ENCODE assay signal across 29 cellular contexts in the genomic region with DNA sequence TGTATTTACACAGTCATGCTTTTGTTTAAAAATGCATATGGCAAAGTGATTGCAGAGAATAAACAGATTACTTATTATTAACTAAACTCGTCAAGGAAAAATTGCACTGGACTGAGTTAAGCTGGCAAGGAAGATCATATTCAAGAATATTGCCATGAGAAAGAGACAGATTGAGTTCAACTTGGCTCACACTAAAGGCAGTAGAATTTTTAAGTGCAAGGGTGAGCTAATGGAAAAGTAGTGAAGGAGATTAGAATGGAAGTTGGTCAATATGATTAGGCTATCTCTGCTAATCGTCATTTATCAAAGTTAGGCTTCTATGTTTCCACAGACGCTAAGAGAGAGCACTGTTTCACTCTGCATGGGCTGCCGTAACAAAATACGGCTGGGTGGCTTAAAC.
"Had no signal": no experiment of that assay in that cellular context is flagged by ENCODE, and none has a peak within 500 bp of the region (broad histone marks: within the 10 kb centered on the region; RNA-seq: fewer than 3 reads in every experiment).

No MANE protein-coding gene starts in this region.

- H3K36me3 ChIP-seq: neutrophil, right lobe of liver, sigmoid colon, stomach, thoracic aorta, thyroid gland, tibial nerve, upper lobe of left lung, uterus had no signal

- H3K9me3 Mint-ChIP-seq: nephron progenitor cell, neural crest cell had no signal

- DNase-seq: naive thymus-derived CD8-positive, alpha-beta T cell; nephron progenitor cell; nucleus accumbens; posterior cingulate gyrus; psoas muscle; right cardiac atrium; right lobe of liver; sigmoid colon; small intestine; stimulated activated CD4-positive, alpha-beta T cell treated with anti-CD3 and anti-CD28 coated beads, Interleukin-15, amount 100 ng/mL, for 24 hours; stimulated activated CD4-positive, alpha-beta T cell treated with anti-CD3 and anti-CD28 coated beads, Interleukin-2, amount 100 ng/mL, for 24 hours; stimulated activated CD4-positive, alpha-beta T cell treated with anti-CD3 and anti-CD28 coated beads, Interleukin-2, amount 100 ng/mL, for 48 hours; stimulated activated CD4-positive, alpha-beta T cell treated with anti-CD3 and anti-CD28 coated beads, Interleukin-4, amount 100 ng/mL, for 24 hours; stimulated activated naive B cell treated with anti-CD40 and anti-IgM and Interleukin-4, amounts not matched to agents 10 μg/mL and 1 μg/mL and 100 μg/mL, for 72 hours; stimulated activated naive CD4-positive, alpha-beta T cell treated with Interleukin-2 at 50 U/mL for 16 hours; stomach; thyroid gland; trophoblast cell; upper lobe of left lung; uterus had no signal

- H3K9me3 ChIP-seq: neutrophil, psoas muscle, right lobe of liver, sigmoid colon, stomach, thoracic aorta, thyroid gland, tibial nerve, upper lobe of left lung, uterus had no signal

- H3K4me3 Mint-ChIP-seq: naive thymus-derived CD8-positive, alpha-beta T cell; natural killer cell treated with Interleukin-12 subunit alpha and Interleukin-12 subunit beta and Interleukin-15 and Interleukin-18, amount 100 ng/mL, for 72 hours; nephron progenitor cell; neural crest cell; stimulated activated effector memory CD8-positive, alpha-beta T cell treated with anti-CD3 and anti-CD28 coated beads, Interleukin-12 subunit alpha, Interleukin-12 subunit beta, amount 100 ng/mL, for 72 hours; stimulated activated naive B cell treated with anti-CD40 and anti-IgM and Interleukin-4, amounts not matched to agents 10 μg/mL and 1 μg/mL and 100 μg/mL, for 72 hours; stimulated activated naive CD8-positive, alpha-beta T cell treated with anti-CD3 and anti-CD28 coated beads, Interleukin-15, Interleukin-2, amounts not matched to agents 100 ng/mL and 50 ng/mL, for 24 hours had no signal

- H3K79me2 ChIP-seq: parathyroid adenoma had no signal

- H3K36me3 Mint-ChIP-seq: naive thymus-derived CD8-positive, alpha-beta T cell; natural killer cell treated with Interleukin-12 subunit alpha and Interleukin-12 subunit beta and Interleukin-15 and Interleukin-18, amount 100 ng/mL, for 72 hours; stimulated activated effector memory CD8-positive, alpha-beta T cell treated with anti-CD3 and anti-CD28 coated beads, Interleukin-12 subunit alpha, Interleukin-12 subunit beta, amount 100 ng/mL, for 72 hours; stimulated activated naive B cell treated with anti-CD40 and anti-IgM and Interleukin-4, amounts not matched to agents 10 μg/mL and 1 μg/mL and 100 μg/mL, for 72 hours had no signal

- H3K27ac ChIP-seq: neutrophil, parathyroid adenoma, psoas muscle, right lobe of liver, sigmoid colon, stomach, thoracic aorta, thyroid gland, tibial nerve, upper lobe of left lung, uterus had no signal

- FAIRE-seq: small intestine had no signal

- H3K4me1 ChIP-seq: parathyroid adenoma, psoas muscle, right lobe of liver, sigmoid colon, thyroid gland, tibial nerve, upper lobe of left lung, uterus had no signal

- H3K27ac Mint-ChIP-seq: naive thymus-derived CD8-positive, alpha-beta T cell; natural killer cell treated with Interleukin-12 subunit alpha and Interleukin-12 subunit beta and Interleukin-15 and Interleukin-18, amount 100 ng/mL, for 72 hours; nephron progenitor cell; progenitor cell of endocrine pancreas; stimulated activated effector memory CD8-positive, alpha-beta T cell treated with anti-CD3 and anti-CD28 coated beads, Interleukin-12 subunit alpha, Interleukin-12 subunit beta, amount 100 ng/mL, for 72 hours; stimulated activated naive B cell treated with anti-CD40 and anti-IgM and Interleukin-4, amounts not matched to agents 10 μg/mL and 1 μg/mL and 100 μg/mL, for 72 hours; stimulated activated naive CD8-positive, alpha-beta T cell treated with anti-CD3 and anti-CD28 coated beads, Interleukin-15, Interleukin-2, amounts not matched to agents 100 ng/mL and 50 ng/mL, for 24 hours had no signal

- ATAC-seq: naive thymus-derived CD8-positive, alpha-beta T cell; natural killer cell treated with Interleukin-12 subunit alpha and Interleukin-12 subunit beta and Interleukin-15 and Interleukin-18, amount 100 ng/mL, for 72 hours; psoas muscle; right cardiac atrium; right lobe of liver; stimulated activated effector memory CD8-positive, alpha-beta T cell treated with anti-CD3 and anti-CD28 coated beads, Interleukin-12 subunit alpha, Interleukin-12 subunit beta, amount 100 ng/mL, for 72 hours; stimulated activated naive B cell treated with anti-CD40 and anti-IgM and Interleukin-4, amounts not matched to agents 10 μg/mL and 1 μg/mL and 100 μg/mL, for 72 hours had no signal

- H3K4me3 ChIP-seq: psoas muscle, right lobe of liver, sigmoid colon, stomach, thoracic aorta, thyroid gland, tibial nerve, upper lobe of left lung, uterus had no signal

- H3K27me3 Mint-ChIP-seq: natural killer cell treated with Interleukin-12 subunit alpha and Interleukin-12 subunit beta and Interleukin-15 and Interleukin-18, amount 100 ng/mL, for 72 hours; progenitor cell of endocrine pancreas; stimulated activated naive B cell treated with anti-CD40 and anti-IgM and Interleukin-4, amounts not matched to agents 10 μg/mL and 1 μg/mL and 100 μg/mL, for 72 hours; stimulated activated naive CD8-positive, alpha-beta T cell treated with anti-CD3 and anti-CD28 coated beads, Interleukin-15, Interleukin-2, amounts not matched to agents 100 ng/mL and 50 ng/mL, for 24 hours had no signal

- H3K27me3 ChIP-seq: neutrophil, right lobe of liver, sigmoid colon, stomach, thyroid gland, tibial nerve, upper lobe of left lung, uterus had no signal

- H3K9ac ChIP-seq: parathyroid adenoma had no signal

- H3K4me1 Mint-ChIP-seq: naive thymus-derived CD8-positive, alpha-beta T cell; nephron progenitor cell; neural crest cell; stimulated activated effector memory CD8-positive, alpha-beta T cell treated with anti-CD3 and anti-CD28 coated beads, Interleukin-12 subunit alpha, Interleukin-12 subunit beta, amount 100 ng/mL, for 72 hours; stimulated activated naive B cell treated with anti-CD40 and anti-IgM and Interleukin-4, amounts not matched to agents 10 μg/mL and 1 μg/mL and 100 μg/mL, for 72 hours had no signal

- H2AFZ ChIP-seq: parathyroid adenoma had no signal
